25 cellular contexts compared by ENCODE assay signal in genomic region chr3:117010316-117010715, GRCh38.
DNase-seq lines count a peak whose midpoint lies in the region; ATAC-seq, FAIRE-seq and TF ChIP-seq lines count a peak whose summit lies in the region.
"Had no signal": no experiment of that assay in that cellular context is flagged by ENCODE, and none has a peak within 500 bp of the region (broad histone marks: within the 10 kb centered on the region; RNA-seq: fewer than 3 reads in every experiment).

No MANE protein-coding gene starts in this region.

- no peaks in the 10 kb centered on the region for H3K36me3 Mint-ChIP-seq in endothelial cell (ENCODE audit: low read depth, unreplicated experiment)
- H3K36me3 Mint-ChIP-seq: CD14-positive monocyte; CD8-positive, alpha-beta memory T cell had no signal

- H3K9me3 Mint-ChIP-seq in endothelial cell (ENCODE audit: unreplicated experiment) = no peaks in the 10 kb centered on the region
- H3K9me3 Mint-ChIP-seq: CD14-positive monocyte, H9 had no signal

- SMC1A ChIA-PET in GM12878 (lab: Charles Lee; ENCODE audit: uncharacterized antibody, unreplicated experiment) = interaction anchor here (1.1 to 1.5 kb wide), 2 partner anchors 9 to 13 kb away, joined by 3 to 4 read pairs; no protein-coding TSS in a partner anchor

- POLR2A ChIA-PET in A673 (lab: Charles Lee; ENCODE audit: low non-redundant PET) (no interaction called here), GM12878 (lab: Charles Lee) (no interaction called here)

- RAD21 ChIA-PET in GM12878 (lab: Charles Lee; ENCODE audit: unreplicated experiment) = interaction anchor here (1.0 to 1.2 kb wide), 2 partner anchors 9 to 239 kb away, joined by 3 read pairs; no protein-coding TSS in a partner anchor

- H3K9me3 ChIP-seq in A673 (ENCODE audit: low read depth, low read length, poor library complexity, severe bottlenecking) = no peaks in the 10 kb centered on the region
- H3K9me3 ChIP-seq in GM12878 (replicated peaks; ENCODE audit: control insufficient read depth, insufficient read depth, low read length) = no peaks in the 10 kb centered on the region
- H3K9me3 ChIP-seq: BLaER1 had no signal

- H3K79me2 ChIP-seq in GM12878 (ENCODE audit: control insufficient read depth, insufficient read depth, low read length) = no peaks in the 10 kb centered on the region

- H3K9ac ChIP-seq in GM12878 (ENCODE audit: control insufficient read depth, insufficient read depth, low read length) = no peak overlapping the region
- H3K9ac ChIP-seq: BLaER1, GM23248 had no signal

- H4K20me1 ChIP-seq in GM12878 (ENCODE audit: control insufficient read depth, insufficient read depth) = no peaks in the 10 kb centered on the region
- H4K20me1 ChIP-seq: BLaER1 had no signal

- H3K36me3 ChIP-seq in A673 (ENCODE audit: insufficient read depth, low read length, poor library complexity, severe bottlenecking) (no peaks in the 10 kb centered on the region), GM12878 (ENCODE audit: control insufficient read depth in 2 of 2, insufficient read depth in 2 of 2, low read length in 1 of 2) (no peaks in the 10 kb centered on the region)
- H3K36me3 ChIP-seq: BLaER1 had no signal

- no peak overlapping the region for H3K4me3 Mint-ChIP-seq in endothelial cell (ENCODE audit: unreplicated experiment)
- H3K4me3 Mint-ChIP-seq: CD14-positive monocyte; CD4-positive, alpha-beta T cell; CD8-positive, alpha-beta memory T cell; H9 had no signal

- peak; percentile 24; the same call in 2 of the 3 replicates for ATAC-seq in GM12878
- ATAC-seq: HCT116 had no signal

- no peak for TF ChIP-seq RAD21 in GM12878 (IDR thresholded peaks at IDR 0.05; ENCODE audit: insufficient read depth, low read depth, low read length)

- CTCF ChIA-PET in A673 (lab: Charles Lee) (interaction anchor here (0.6 to 0.9 kb wide), 2 partner anchors 9 to 520 kb away, joined by 3 to 4 read pairs; no protein-coding TSS in a partner anchor), GM12878 (lab: Yijun Ruan, JAX) (interaction anchor here (1.6 kb wide), 1 partner anchor 11 kb away, joined by 6 read pairs; no protein-coding TSS in a partner anchor)

- no peaks in the 10 kb centered on the region for H3K27me3 Mint-ChIP-seq in endothelial cell (ENCODE audit: unreplicated experiment)
- H3K27me3 Mint-ChIP-seq: CD4-positive, alpha-beta T cell; CD8-positive, alpha-beta memory T cell had no signal

- no peaks in the 10 kb centered on the region for H3K27me3 ChIP-seq in A673 (replicated peaks; ENCODE audit: insufficient read depth, low read depth, low read length, poor library complexity)
- no peaks in the 10 kb centered on the region for H3K27me3 ChIP-seq in GM12878 (replicated peaks in 1 of 2; ENCODE audit: control insufficient read depth in 2 of 2, insufficient read depth in 2 of 2, low read length in 1 of 2)
- H3K27me3 ChIP-seq: BLaER1 had no signal

- DNase-seq in A673 (ENCODE audit: low spot score) (peak; percentile 35), COLO829 (ENCODE audit: low spot score) (peak; percentile 67), GM12878 (ENCODE audit: low read depth, low spot score) (no peak), globus pallidus (ENCODE audit: low spot score) (peak; percentile 19), KBM-7 (no peak), endothelial cell (ENCODE audit: low spot score) (no peak), ureter (ENCODE audit: low spot score) (no peak), NCI-H1105 (lab: John Stamatoyannopoulos, UW) (no peak)
- DNase-seq: ACHN; Calu3; CD4-positive, alpha-beta T cell; CD8-positive, alpha-beta memory T cell; COR-L47; DMS53; DMS79 treated with DMSO at 0.1 percent for 48 hours; GF-D8; GM23248; H9 had no signal

- no peak overlapping the region for H3K27ac ChIP-seq in A673 (ENCODE audit: low read depth, low read length, poor library complexity, severe bottlenecking)
- no peak overlapping the region for H3K27ac ChIP-seq in GM12878 (ENCODE audit: control insufficient read depth, insufficient read depth)
- H3K27ac ChIP-seq: 22Rv1, BLaER1, GM23248 had no signal

- no peak overlapping the region for H2AFZ ChIP-seq in GM12878 (ENCODE audit: control insufficient read depth, low read depth, low read length)
- H2AFZ ChIP-seq: GM23248 had no signal

- TF ChIP-seq POLR2A in GM12878 (IDR thresholded peaks at IDR 0.05; ENCODE audit: low read depth, low read length) = no peak

- no peak overlapping the region for H3K4me3 ChIP-seq in A673 (ENCODE audit: low read depth, low read length, poor library complexity, severe bottlenecking)
- H3K4me3 ChIP-seq in GM12878 = no peak overlapping the region
- H3K4me3 ChIP-seq: BLaER1, GM23248 had no signal

- peaks cover 5% of the 10 kb centered on the region for H3K4me1 Mint-ChIP-seq in endothelial cell (ENCODE audit: unreplicated experiment)
- H3K4me1 Mint-ChIP-seq: CD8-positive, alpha-beta memory T cell had no signal

- H3K27ac Mint-ChIP-seq in endothelial cell (ENCODE audit: unreplicated experiment) = no peak overlapping the region
- H3K27ac Mint-ChIP-seq: CD14-positive monocyte; CD4-positive, alpha-beta T cell; CD8-positive, alpha-beta memory T cell; H9 had no signal

- TF ChIP-seq EP300 in GM12878 (IDR thresholded peaks at IDR 0.05; ENCODE audit: borderline replicate concordance in 1 of 2, control insufficient read depth in 1 of 2, low read depth in 2 of 2, low read length in 2 of 2) = no peak

- in situ Hi-C loops in GM12878 (cut with MboI) (loop anchor here (10.0 kb wide), 1 partner anchor 514 kb away; no protein-coding TSS in a partner anchor), KBM-7 (cut with MboI; ENCODE audit: low pct_unique_long_range_greater_than_20kb, low sequenced_read_pairs) (no loop called here)

- WGBS in GM12878 (ENCODE audit: insufficient coverage, insufficient replicate concordance, low lambda C conversion rate, missing lambda C conversion rate) = 9% methylated on average over 1 of the region's 1 CpG

- no peak for FAIRE-seq in GM12878 (lab: Jason Lieb, UNC)
- FAIRE-seq: A204.1, GM12892, GM19239 had no signal

- H3K4me1 ChIP-seq in A673 (ENCODE audit: insufficient read depth, low read length, poor library complexity, severe bottlenecking) (no peaks in the 10 kb centered on the region), GM12878 (ENCODE audit: control insufficient read depth, insufficient read depth, low read length) (no peaks in the 10 kb centered on the region)

- no peak overlapping the region for H3K4me2 ChIP-seq in GM12878 (ENCODE audit: control insufficient read depth, insufficient read depth)

- BruUV-seq in A673 (replicated peaks; lab: Mats Ljungman, UMichigan) = no TSS peak
- BruUV-seq in GM12878 (replicated peaks; lab: Mats Ljungman, UMichigan) = no TSS peak

- intact Hi-C loops in A673 (cut with micrococcal nuclease; ENCODE audit: unreplicated experiment) (loop anchor here (10.0 kb wide), 2 partner anchors 146 to 984 kb away; no protein-coding TSS in a partner anchor), GM12878 (cut with micrococcal nuclease; ENCODE audit: unreplicated experiment) (no loop called here)

- TF ChIP-seq CTCF in A673 (conservative IDR thresholded peaks at IDR 0.05; ENCODE audit: low read depth, low read length) (no peak), GM12878 (IDR thresholded peaks at IDR 0.05 in 2 of 3, conservative IDR thresholded peaks at IDR 0.05 in 1 of 3; ENCODE audit: control insufficient read depth in 2 of 3, extremely low read depth in 1 of 3, insufficient read depth in 1 of 3, low read depth in 3 of 3, low read length in 3 of 3) (no peak), endothelial cell (IDR thresholded peaks at IDR 0.05; ENCODE audit: unreplicated experiment) (no peak)

TF ChIP-seq in GM12878, 131 proteins besides CTCF, POLR2A, EP300 and RAD21:
- TF ChIP-seq FOXM1 (IDR thresholded peaks at IDR 0.05; ENCODE audit: low read depth, low read length) = no peak
- TF ChIP-seq SPI1 (IDR thresholded peaks at IDR 0.05; ENCODE audit: borderline replicate concordance, insufficient read depth, low read depth, low read length) = peak; percentile 17; the same call in 1 of the 2 replicates
- TF ChIP-seq, protein P1, sequence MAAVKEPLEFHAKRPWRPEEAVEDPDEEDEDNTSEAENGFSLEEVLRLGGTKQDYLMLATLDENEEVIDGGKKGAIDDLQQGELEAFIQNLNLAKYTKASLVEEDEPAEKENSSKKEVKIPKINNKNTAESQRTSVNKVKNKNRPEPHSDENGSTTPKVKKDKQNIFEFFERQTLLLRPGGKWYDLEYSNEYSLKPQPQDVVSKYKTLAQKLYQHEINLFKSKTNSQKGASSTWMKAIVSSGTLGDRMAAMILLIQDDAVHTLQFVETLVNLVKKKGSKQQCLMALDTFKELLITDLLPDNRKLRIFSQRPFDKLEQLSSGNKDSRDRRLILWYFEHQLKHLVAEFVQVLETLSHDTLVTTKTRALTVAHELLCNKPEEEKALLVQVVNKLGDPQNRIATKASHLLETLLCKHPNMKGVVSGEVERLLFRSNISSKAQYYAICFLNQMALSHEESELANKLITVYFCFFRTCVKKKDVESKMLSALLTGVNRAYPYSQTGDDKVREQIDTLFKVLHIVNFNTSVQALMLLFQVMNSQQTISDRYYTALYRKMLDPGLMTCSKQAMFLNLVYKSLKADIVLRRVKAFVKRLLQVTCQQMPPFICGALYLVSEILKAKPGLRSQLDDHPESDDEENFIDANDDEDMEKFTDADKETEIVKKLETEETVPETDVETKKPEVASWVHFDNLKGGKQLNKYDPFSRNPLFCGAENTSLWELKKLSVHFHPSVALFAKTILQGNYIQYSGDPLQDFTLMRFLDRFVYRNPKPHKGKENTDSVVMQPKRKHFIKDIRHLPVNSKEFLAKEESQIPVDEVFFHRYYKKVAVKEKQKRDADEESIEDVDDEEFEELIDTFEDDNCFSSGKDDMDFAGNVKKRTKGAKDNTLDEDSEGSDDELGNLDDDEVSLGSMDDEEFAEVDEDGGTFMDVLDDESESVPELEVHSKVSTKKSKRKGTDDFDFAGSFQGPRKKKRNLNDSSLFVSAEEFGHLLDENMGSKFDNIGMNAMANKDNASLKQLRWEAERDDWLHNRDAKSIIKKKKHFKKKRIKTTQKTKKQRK (IDR thresholded peaks at IDR 0.05; ENCODE audit: low read depth, low read length) = no peak
- no peak for TF ChIP-seq POLR2AphosphoS2 (IDR thresholded peaks at IDR 0.05; ENCODE audit: low read depth, low read length)

Comparison
In these comparisons a context has a peak if more than half of its experiments do, and no peak if none do; other contexts are left out.
1. DNase-seq: peak in A673 (single experiment), COLO829 (single experiment) and globus pallidus (single experiment); none in GM12878 (single experiment), KBM-7 (single experiment), endothelial cell (single experiment), ureter (single experiment) and NCI-H1105 (single experiment).